ENCODE assay signal across 1 cellular context in the genomic region with DNA sequence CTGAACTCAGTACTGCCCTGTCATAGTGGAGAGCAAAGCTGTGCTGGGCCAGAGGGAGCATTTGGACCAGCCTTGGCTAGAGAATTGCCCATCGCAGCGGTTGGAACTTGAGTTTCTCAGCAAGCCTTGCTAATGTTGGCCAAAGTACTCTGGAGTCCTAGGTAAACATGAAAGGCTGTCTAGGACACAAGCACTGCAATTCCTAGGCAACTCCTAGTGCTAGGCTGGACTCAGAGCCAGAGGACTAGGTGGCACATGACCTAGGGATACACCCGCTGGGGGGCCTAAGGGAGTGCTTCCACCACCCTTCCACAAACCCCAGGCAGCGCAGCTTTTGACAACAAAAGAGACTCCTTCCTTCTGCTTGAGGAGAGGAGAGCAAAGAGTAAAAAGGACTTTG.
TF ChIP-seq lines count a peak whose summit lies in the region.

No MANE protein-coding gene starts in this region.

TF ChIP-seq in H1, 55 proteins besides CTCF, POLR2A, EP300 and RAD21:
- TF ChIP-seq KDM1A (IDR thresholded peaks at IDR 0.05; ENCODE audit: borderline replicate concordance, low read length) (no peak), CBX5 (IDR thresholded peaks at IDR 0.05; ENCODE audit: low read depth, low read length) (no peak), SAP30 (IDR thresholded peaks at IDR 0.05; ENCODE audit: insufficient read depth, insufficient replicate concordance, low read length) (no peak), RFX5 (IDR thresholded peaks at IDR 0.05; ENCODE audit: borderline replicate concordance, low read depth, low read length) (no peak), E2F6 (IDR thresholded peaks at IDR 0.05) (no peak), TEAD4 (IDR thresholded peaks at IDR 0.05; ENCODE audit: low read depth, low read length) (no peak), FOSL1 (IDR thresholded peaks at IDR 0.05; ENCODE audit: insufficient read depth, low read depth, low read length) (no peak), NANOG (IDR thresholded peaks at IDR 0.05; ENCODE audit: insufficient read depth, low read depth, low read length, poor library complexity, severe bottlenecking) (no peak), TAF1 (IDR thresholded peaks at IDR 0.05; ENCODE audit: low read depth, low read length) (no peak), PHF8 (conservative IDR thresholded peaks at IDR 0.05; ENCODE audit: low read depth, low read length) (no peak)
